ENCODE assay signal across 13 cellular contexts in genomic region chr6:151070666-151071065, GRCh38.
DNase-seq lines count a peak whose midpoint lies in the region; ATAC-seq, FAIRE-seq and TF ChIP-seq lines count a peak whose summit lies in the region.
"Had no signal": no experiment of that assay in that cellular context is flagged by ENCODE, and none has a peak within 500 bp of the region (broad histone marks: within the 10 kb centered on the region; RNA-seq: fewer than 3 reads in every experiment).

No MANE protein-coding gene starts in this region.

- no peak overlapping the region for H3K4me3 Mint-ChIP-seq in activated CD4-positive, alpha-beta memory T cell treated with anti-CD3 and anti-CD28 coated beads, Interleukin-2, amount 10 ng/mL, durations not matched to agents 7 days and 5 days
- H3K4me3 Mint-ChIP-seq in activated CD4-positive, alpha-beta memory T cell treated with anti-CD3 and anti-CD28 coated beads for 36 hours = no peak overlapping the region
- H3K4me3 Mint-ChIP-seq: dendritic cell treated with granulocyte-macrophage colony-stimulating factor and Interleukin-4, amounts not matched to agents 40 ng/mL and 50 ng/mL, for 4 days had no signal

- peak; percentile 3 for DNase-seq in activated CD4-positive, alpha-beta memory T cell treated with anti-CD3 and anti-CD28 coated beads, Interleukin-2, amount 10 ng/mL, durations not matched to agents 7 days and 5 days
- DNase-seq in activated CD4-positive, alpha-beta memory T cell treated with anti-CD3 and anti-CD28 coated beads for 36 hours = no peak
- DNase-seq in endothelial cell of umbilical vein (ENCODE audit: low read depth, low spot score) = peak; percentile 29
- DNase-seq in lung microvascular endothelial cell (ENCODE audit: low read depth in 2 of 2) = peak; percentile 32 to 44
- no peak for DNase-seq in upper lobe of left lung
- DNase-seq in activated CD4-positive, alpha-beta T cell treated with anti-CD3 and anti-CD28 coated beads, Interleukin-2, amount 50 U/mL, for 48 hours = no peak
- no peak for DNase-seq in OCI-M2 (lab: John Stamatoyannopoulos, UW; ENCODE audit: unreplicated experiment)
- no peak for DNase-seq in posterior vena cava (ENCODE audit: low spot score)
- DNase-seq: 8988T, NCI-H2171 had no signal

- TF ChIP-seq EP300 in upper lobe of left lung (IDR thresholded peaks at IDR 0.05) = no peak

- peak overlapping the region; percentile 59 for H3K9ac ChIP-seq in endothelial cell of umbilical vein (replicated peaks; ENCODE audit: extremely low read depth, insufficient read depth, low read length)

- H3K4me1 ChIP-seq in endothelial cell of umbilical vein (ENCODE audit: control insufficient read depth, extremely low read depth, insufficient read depth, low read length) = peaks cover 49% of the 10 kb centered on the region
- peaks cover 0 to 12% (median 8%) of the 10 kb centered on the region in 4 donors for H3K4me1 ChIP-seq in upper lobe of left lung

- H3K9me3 Mint-ChIP-seq in activated CD4-positive, alpha-beta memory T cell treated with anti-CD3 and anti-CD28 coated beads, Interleukin-2, amount 10 ng/mL, durations not matched to agents 7 days and 5 days = no peaks in the 10 kb centered on the region
- H3K9me3 Mint-ChIP-seq in activated CD4-positive, alpha-beta memory T cell treated with anti-CD3 and anti-CD28 coated beads for 36 hours = no peaks in the 10 kb centered on the region
- H3K9me3 Mint-ChIP-seq: dendritic cell treated with granulocyte-macrophage colony-stimulating factor and Interleukin-4, amounts not matched to agents 40 ng/mL and 50 ng/mL, for 4 days had no signal

- no peaks in the 10 kb centered on the region for H4K20me1 ChIP-seq in endothelial cell of umbilical vein (replicated peaks; ENCODE audit: control insufficient read depth, extremely low read depth, insufficient read depth, low read length)

- WGBS in upper lobe of left lung, 2 donors = 76 to 80% methylated on average over 2 of the region's 2 CpGs

- H3K79me2 ChIP-seq in endothelial cell of umbilical vein (ENCODE audit: control insufficient read depth, insufficient read depth, low read length) = peaks cover 13% of the 10 kb centered on the region

- CTCF ChIA-PET in activated CD4-positive, alpha-beta memory T cell treated with anti-CD3 and anti-CD28 coated beads, Interleukin-2, amount 10 ng/mL, durations not matched to agents 7 days and 5 days (lab: Charles Lee) = no interaction called here
- CTCF ChIA-PET in activated CD4-positive, alpha-beta memory T cell treated with anti-CD3 and anti-CD28 coated beads for 36 hours (lab: Charles Lee) = no interaction called here
- CTCF ChIA-PET in endothelial cell of umbilical vein (lab: Charles Lee) = interaction anchor here (1.3 to 6.7 kb wide), 3 partner anchors 56 to 254 kb away, joined by 5 to 34 read pairs (median 5); no protein-coding TSS in a partner anchor

- peak overlapping the region; percentile 64 for H3K27ac ChIP-seq in endothelial cell of umbilical vein (ENCODE audit: insufficient read depth, low read depth, low read length)
- peak overlapping the region; percentile 9 to 57 (median 16) for H3K27ac ChIP-seq in upper lobe of left lung

- no peaks in the 10 kb centered on the region for H3K27me3 Mint-ChIP-seq in activated CD4-positive, alpha-beta memory T cell treated with anti-CD3 and anti-CD28 coated beads, Interleukin-2, amount 10 ng/mL, durations not matched to agents 7 days and 5 days
- H3K27me3 Mint-ChIP-seq in activated CD4-positive, alpha-beta memory T cell treated with anti-CD3 and anti-CD28 coated beads for 36 hours = no peaks in the 10 kb centered on the region
- H3K27me3 Mint-ChIP-seq: dendritic cell treated with granulocyte-macrophage colony-stimulating factor and Interleukin-4, amounts not matched to agents 40 ng/mL and 50 ng/mL, for 4 days; IgD-negative memory B cell had no signal

- FAIRE-seq in endothelial cell of umbilical vein (lab: Jason Lieb, UNC) = no peak

- POLR2A ChIA-PET in activated CD4-positive, alpha-beta memory T cell treated with anti-CD3 and anti-CD28 coated beads, Interleukin-2, amount 10 ng/mL, durations not matched to agents 7 days and 5 days (lab: Charles Lee) = no interaction called here
- POLR2A ChIA-PET in activated CD4-positive, alpha-beta memory T cell treated with anti-CD3 and anti-CD28 coated beads for 36 hours (lab: Charles Lee) = no interaction called here
- POLR2A ChIA-PET in endothelial cell of umbilical vein (lab: Charles Lee) = no interaction called here

- no peak for ATAC-seq in upper lobe of left lung (ENCODE audit: low FRiP score in 2 of 2)

- no peaks in the 10 kb centered on the region for H3K9me3 ChIP-seq in endothelial cell of umbilical vein (replicated peaks; ENCODE audit: control insufficient read depth, insufficient read depth, low read length)
- H3K9me3 ChIP-seq in upper lobe of left lung = no peaks in the 10 kb centered on the region

- H3K4me2 ChIP-seq in endothelial cell of umbilical vein (ENCODE audit: insufficient read depth, low read length) = peak overlapping the region; percentile 80

- no peaks in the 10 kb centered on the region for H3K9me1 ChIP-seq in endothelial cell of umbilical vein (replicated peaks; ENCODE audit: control insufficient read depth, extremely low read depth, insufficient read depth, low read length)

- intact Hi-C loops in activated CD4-positive, alpha-beta memory T cell treated with anti-CD3 and anti-CD28 coated beads for 36 hours (cut with micrococcal nuclease) = no loop called here
- intact Hi-C loops in endothelial cell of umbilical vein (cut with micrococcal nuclease) (no loop called here), posterior vena cava (cut with DNase I) (no loop called here)

- no peak for TF ChIP-seq POLR2A in endothelial cell of umbilical vein (IDR thresholded peaks at IDR 0.05; ENCODE audit: low read depth, low read length)
- TF ChIP-seq POLR2A in upper lobe of left lung (IDR thresholded peaks at IDR 0.05) = no peak

- TF ChIP-seq CTCF in endothelial cell of umbilical vein (IDR thresholded peaks at IDR 0.05; ENCODE audit: extremely low read depth in 1 of 2, insufficient read depth in 1 of 2, low read depth in 1 of 2, low read length in 2 of 2) (no peak), upper lobe of left lung (IDR thresholded peaks at IDR 0.05) (no peak)

- no peak overlapping the region for H3K27ac Mint-ChIP-seq in activated CD4-positive, alpha-beta memory T cell treated with anti-CD3 and anti-CD28 coated beads, Interleukin-2, amount 10 ng/mL, durations not matched to agents 7 days and 5 days
- no peak overlapping the region for H3K27ac Mint-ChIP-seq in activated CD4-positive, alpha-beta memory T cell treated with anti-CD3 and anti-CD28 coated beads for 36 hours
- H3K27ac Mint-ChIP-seq: activated T-helper 2 cell treated with anti-CD3 and anti-CD28 coated beads, Interferon-gamma antibody, Interleukin-2, Interleukin-4, amounts not matched to agents 10 μg/mL and 5 μg/mL and 100 μg/mL, durations not matched to agents 14 hours and 24 hours and 36 hours; dendritic cell treated with granulocyte-macrophage colony-stimulating factor and Interleukin-4, amounts not matched to agents 40 ng/mL and 50 ng/mL, for 4 days; IgD-negative memory B cell had no signal

- H3K4me1 Mint-ChIP-seq in activated CD4-positive, alpha-beta memory T cell treated with anti-CD3 and anti-CD28 coated beads, Interleukin-2, amount 10 ng/mL, durations not matched to agents 7 days and 5 days = no peaks in the 10 kb centered on the region
- H3K4me1 Mint-ChIP-seq in activated CD4-positive, alpha-beta memory T cell treated with anti-CD3 and anti-CD28 coated beads for 36 hours (ENCODE audit: low read depth) = no peaks in the 10 kb centered on the region

- H3K27me3 ChIP-seq in endothelial cell of umbilical vein (ENCODE audit: control insufficient read depth in 2 of 2, insufficient read depth in 2 of 2, low read length in 2 of 2) = no peaks in the 10 kb centered on the region
- no peaks in the 10 kb centered on the region for H3K27me3 ChIP-seq in upper lobe of left lung

- dilution Hi-C loops in endothelial cell of umbilical vein (cut with MboI; ENCODE audit: extremely low pct_ligation_motif_present, low sequenced_read_pairs) = no loop called here

- peaks cover 43% of the 10 kb centered on the region for H3K36me3 Mint-ChIP-seq in activated CD4-positive, alpha-beta memory T cell treated with anti-CD3 and anti-CD28 coated beads, Interleukin-2, amount 10 ng/mL, durations not matched to agents 7 days and 5 days (ENCODE audit: low read depth)
- peaks cover 54% of the 10 kb centered on the region for H3K36me3 Mint-ChIP-seq in activated CD4-positive, alpha-beta memory T cell treated with anti-CD3 and anti-CD28 coated beads for 36 hours

- BruUV-seq in endothelial cell of umbilical vein (replicated peaks; lab: Mats Ljungman, UMichigan) = no TSS peak

- H2AFZ ChIP-seq in endothelial cell of umbilical vein (ENCODE audit: low read depth, low read length) = no peak overlapping the region

- H3K4me3 ChIP-seq in endothelial cell of umbilical vein (replicated peaks in 1 of 3; ENCODE audit: insufficient read depth in 1 of 3, low read depth in 1 of 3, low read length in 3 of 3) (no peak overlapping the region), upper lobe of left lung (no peak overlapping the region)

- peaks cover 0 to 4% of the 10 kb centered on the region in 2 experiments for H3K36me3 ChIP-seq in endothelial cell of umbilical vein (ENCODE audit: control insufficient read depth in 2 of 2, extremely low read depth in 1 of 2, insufficient read depth in 2 of 2, low read length in 2 of 2)
- H3K36me3 ChIP-seq in upper lobe of left lung = no peaks in the 10 kb centered on the region

TF ChIP-seq in endothelial cell of umbilical vein, 7 proteins besides CTCF, POLR2A, EP300 and RAD21:
- TF ChIP-seq EZH2 (IDR thresholded peaks at IDR 0.05; ENCODE audit: borderline replicate concordance, low read depth, low read length, severe bottlenecking) (no peak), GATA2 (IDR thresholded peaks at IDR 0.05; ENCODE audit: insufficient read depth, insufficient read length, low read depth, low read length) (no peak), FOS (IDR thresholded peaks at IDR 0.05; ENCODE audit: borderline replicate concordance, insufficient read depth, low read length) (no peak), JUN (IDR thresholded peaks at IDR 0.05; ENCODE audit: borderline replicate concordance, insufficient read depth, insufficient read length, low read depth) (no peak), MAX (IDR thresholded peaks at IDR 0.05; ENCODE audit: insufficient read depth, insufficient read length) (no peak), POLR2AphosphoS5 (IDR thresholded peaks at IDR 0.05; ENCODE audit: insufficient read depth, low read depth, low read length) (no peak)

Comparison
In these comparisons a context has a peak if more than half of its experiments do, and no peak if none do; other contexts are left out.
1. DNase-seq: peak in activated CD4-positive, alpha-beta memory T cell treated with anti-CD3 and anti-CD28 coated beads, Interleukin-2, amount 10 ng/mL, durations not matched to agents 7 days and 5 days (single experiment), endothelial cell of umbilical vein (single experiment) and lung microvascular endothelial cell (2 of 2); none in activated CD4-positive, alpha-beta memory T cell treated with anti-CD3 and anti-CD28 coated beads for 36 hours (single experiment), upper lobe of left lung (0 of 2), activated CD4-positive, alpha-beta T cell treated with anti-CD3 and anti-CD28 coated beads, Interleukin-2, amount 50 U/mL, for 48 hours (0 of 2), OCI-M2 (single experiment) and posterior vena cava (single experiment).